In the genomic region with DNA sequence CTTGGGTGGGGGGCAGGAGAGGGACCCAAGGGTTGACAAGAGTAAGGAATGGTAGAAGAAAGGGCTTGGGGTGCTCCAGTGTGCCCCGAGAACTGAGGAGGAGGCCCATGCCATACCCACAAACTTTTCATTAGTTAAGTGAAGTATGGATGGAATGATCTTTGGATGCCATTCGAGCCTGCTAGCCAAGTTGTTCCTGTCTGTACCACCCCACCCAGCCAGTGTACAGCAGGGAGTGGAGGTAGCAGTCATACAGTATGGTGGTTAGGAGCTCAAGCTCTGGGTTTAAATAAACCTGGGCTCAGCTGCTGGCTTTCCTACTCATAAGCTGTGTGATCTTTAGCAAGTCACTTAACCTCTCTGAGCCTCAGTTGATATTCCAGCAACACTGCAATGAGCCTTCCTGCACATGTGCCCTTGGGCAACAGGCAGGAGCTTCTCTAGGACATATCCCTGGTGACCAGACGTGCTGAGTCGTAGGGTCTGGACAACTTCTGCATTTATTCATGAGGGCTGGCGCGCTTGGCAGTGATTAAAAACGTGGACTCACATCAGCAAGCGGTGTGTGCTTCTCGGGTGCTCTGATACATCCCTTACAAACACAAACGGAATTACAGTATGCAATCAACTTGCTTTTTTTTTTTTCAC, we compare ENCODE assay signal across 13 cellular contexts. TPM values are rescaled to one million over a fixed set of nuclear protein-coding genes. Genes with fewer than 3 reads are reported as not detected.
DNase-seq lines count a peak whose midpoint lies in the region; ATAC-seq and TF ChIP-seq lines count a peak whose summit lies in the region.
"Had no signal": no experiment of that assay in that cellular context is flagged by ENCODE, and none has a peak within 500 bp of the region (broad histone marks: within the 10 kb centered on the region; RNA-seq: fewer than 3 reads in every experiment).

No MANE protein-coding gene starts in this region.

- peak; percentile 73 for DNase-seq in NCI-H748 (lab: John Stamatoyannopoulos, UW; ENCODE audit: unreplicated experiment)
- no peak for DNase-seq in NCI-H748 treated with DMSO at 0.1 percent for 48 hours (lab: John Stamatoyannopoulos, UW)
- DNase-seq in choroid plexus epithelial cell (ENCODE audit: low read depth): peak; percentile 56
- DNase-seq in lower lobe of right lung: peak; percentile 60
- peak in 1 of 2 donors; percentile 80 for DNase-seq in aorta
- DNase-seq in NCI-H1694 (lab: John Stamatoyannopoulos, UW): no peak
- no peak for DNase-seq in T-helper 2 cell
- DNase-seq: HFFc6; SHP77; stimulated activated CD4-positive, alpha-beta T cell treated with anti-CD3 and anti-CD28 coated beads, Interleukin-1b, Interleukin-23, amount 100 ng/mL, for 48 hours had no signal

- H3K27me3 ChIP-seq in lower lobe of right lung (ENCODE audit: low read depth) (no peaks in the 10 kb centered on the region), aorta (ENCODE audit: control insufficient read depth in 1 of 2, insufficient read depth in 2 of 2, low read length in 1 of 2) (no peaks in the 10 kb centered on the region)
- H3K27me3 ChIP-seq: body of pancreas had no signal

- TF ChIP-seq CTCF in choroid plexus epithelial cell (conservative IDR thresholded peaks at IDR 0.05; ENCODE audit: low read depth, low read length) (no peak), lower lobe of right lung (IDR thresholded peaks at IDR 0.05) (no peak)

- peak overlapping the region; percentile 19 for H3K27ac ChIP-seq in lower lobe of right lung
- H3K27ac ChIP-seq in aorta (ENCODE audit: low read depth in 1 of 2, low read length in 2 of 2): no peak overlapping the region
- H3K27ac ChIP-seq: body of pancreas had no signal

- no peaks in the 10 kb centered on the region for H3K9me3 ChIP-seq in lower lobe of right lung
- no peaks in the 10 kb centered on the region for H3K9me3 ChIP-seq in aorta (ENCODE audit: control insufficient read depth, low read length)
- H3K9me3 ChIP-seq: body of pancreas had no signal

- intact Hi-C loops in lower lobe of right lung (cut with DNase I) (no loop called here), aorta (cut with DNase I) (no loop called here)

- 45 to 49% methylated on average over 10 of the region's 10 CpGs for WGBS in aorta, 2 donors

- H3K36me3 ChIP-seq in lower lobe of right lung (no peaks in the 10 kb centered on the region), aorta (ENCODE audit: control insufficient read depth in 1 of 2, insufficient read depth in 2 of 2, low read length in 1 of 2) (no peaks in the 10 kb centered on the region)

- H3K4me1 ChIP-seq in lower lobe of right lung (peaks cover 62% of the 10 kb centered on the region), aorta (ENCODE audit: control insufficient read depth in 1 of 2, insufficient read depth in 2 of 2, low read length in 2 of 2) (no peaks in the 10 kb centered on the region)
- H3K4me1 ChIP-seq: body of pancreas had no signal

- no peak overlapping the region for H3K4me3 ChIP-seq in choroid plexus epithelial cell (ENCODE audit: low read depth, low read length)
- no peak overlapping the region for H3K4me3 ChIP-seq in lower lobe of right lung
- H3K4me3 ChIP-seq in aorta (ENCODE audit: low read length in 2 of 2): no peak overlapping the region
- H3K4me3 ChIP-seq: body of pancreas had no signal

- peak; percentile 30 to 69 for ATAC-seq in lower lobe of right lung
- ATAC-seq in aorta (ENCODE audit: low FRiP score): peak; percentile 28
- ATAC-seq in GM19023 (IDR thresholded peaks at IDR 0.05; ENCODE audit: unreplicated experiment): no peak
- ATAC-seq: body of pancreas had no signal

RNA-seq across cellular contexts. Expression of a gene that starts 22.9 kb away (rescaled TPM):
- total RNA-seq in lower lobe of right lung (60.7 TPM), aorta (10 to 100 TPM; 71.5 to 88.9 TPM)
- polyA plus RNA-seq in aorta: 10 to 100 TPM; 15.7 to 19.1 TPM

RNA-seq across cellular contexts. Expression of a gene that starts 31.4 kb away (rescaled TPM):
- 11.8 TPM for total RNA-seq in lower lobe of right lung
- total RNA-seq in aorta: 1 to 10 TPM; 2.5 to 4.3 TPM
- polyA plus RNA-seq in aorta: 1 to 10 TPM; 2.5 to 2.6 TPM
- total RNA-seq: activated CD8-positive, alpha-beta memory T cell treated with anti-CD3 and anti-CD28 coated beads for 36 hours; HFFc6 had no signal

Comparison
In these comparisons a context has a peak if more than half of its experiments do, and no peak if none do; other contexts are left out.
1. DNase-seq: peak in NCI-H748 (single experiment), choroid plexus epithelial cell (single experiment) and lower lobe of right lung (single experiment); none in NCI-H748 treated with DMSO at 0.1 percent for 48 hours (single experiment), NCI-H1694 (single experiment) and T-helper 2 cell (0 of 5).